In the genomic region with DNA sequence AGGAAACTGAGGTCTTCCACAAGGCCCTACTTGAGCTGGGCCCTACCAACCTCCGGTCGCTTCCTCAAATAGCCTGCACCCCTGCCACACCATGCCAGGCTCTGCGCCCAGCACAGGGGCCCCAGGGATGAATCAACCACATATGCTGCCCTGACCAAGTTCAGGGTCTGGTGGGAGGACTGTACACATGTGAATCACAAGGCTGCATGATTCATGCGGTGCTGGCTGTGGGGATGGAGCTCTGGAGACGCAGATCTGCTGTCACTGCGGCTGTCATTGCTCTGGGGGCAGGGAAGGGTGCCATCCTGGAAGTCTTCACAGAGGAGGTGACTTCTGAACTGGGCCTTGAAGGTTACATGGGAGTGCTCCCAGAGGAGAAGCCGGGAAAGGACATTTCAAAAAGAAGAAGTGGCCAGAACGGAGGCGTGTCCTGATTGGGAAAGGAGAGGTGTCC, we compare ENCODE assay signal across 8 cellular contexts. TPM values are rescaled to one million over a fixed set of nuclear protein-coding genes. Genes with fewer than 3 reads are reported as not detected.
DNase-seq lines count a peak whose midpoint lies in the region; ATAC-seq and TF ChIP-seq lines count a peak whose summit lies in the region.

No MANE protein-coding gene starts in this region.

- no peaks in the 10 kb centered on the region for H3K27me3 ChIP-seq in kidney epithelial cell (ENCODE audit: control insufficient read depth, insufficient read depth, low read length)

- H3K9me3 Mint-ChIP-seq in activated T-helper 1 cell treated with anti-CD3 and anti-CD28 coated beads, Interleukin-12 subunit alpha, Interleukin-12 subunit beta, Interleukin-2, Interleukin-4 antibody, amounts not matched to agents 30 ng/mL and 10 ng/mL and 1 ng/mL, durations not matched to agents 14 hours and 24 hours and 36 hours, result no peaks in the 10 kb centered on the region
- no peaks in the 10 kb centered on the region for H3K9me3 Mint-ChIP-seq in stimulated activated memory B cell treated with anti-CD40 and anti-IgM and Interleukin-4, amounts not matched to agents 10 μg/mL and 1 μg/mL and 100 μg/mL, for 72 hours

- no peaks in the 10 kb centered on the region for H3K27me3 Mint-ChIP-seq in activated T-helper 1 cell treated with anti-CD3 and anti-CD28 coated beads, Interleukin-12 subunit alpha, Interleukin-12 subunit beta, Interleukin-2, Interleukin-4 antibody, amounts not matched to agents 30 ng/mL and 10 ng/mL and 1 ng/mL, durations not matched to agents 14 hours and 24 hours and 36 hours (ENCODE audit: insufficient read depth)
- H3K27me3 Mint-ChIP-seq in stimulated activated memory B cell treated with anti-CD40 and anti-IgM and Interleukin-4, amounts not matched to agents 10 μg/mL and 1 μg/mL and 100 μg/mL, for 72 hours, result no peaks in the 10 kb centered on the region

- no peak for TF ChIP-seq CTCF in kidney epithelial cell (IDR thresholded peaks at IDR 0.05; ENCODE audit: insufficient read depth, low read length, poor library complexity, severe bottlenecking)

- H3K4me3 ChIP-seq in kidney epithelial cell (ENCODE audit: low read depth, low read length), result no peak overlapping the region

- intact Hi-C loops in activated T-helper 1 cell treated with anti-CD3 and anti-CD28 coated beads, Interleukin-12 subunit alpha, Interleukin-12 subunit beta, Interleukin-2, Interleukin-4 antibody, amounts not matched to agents 30 ng/mL and 10 ng/mL and 1 ng/mL, durations not matched to agents 14 hours and 24 hours and 36 hours (cut with micrococcal nuclease), result no loop called here

- peak; percentile 79 for DNase-seq in A172 (ENCODE audit: low spot score)
- DNase-seq in Kasumi-1 (lab: John Stamatoyannopoulos, UW), result peak; percentile 45 to 66
- DNase-seq in activated T-helper 1 cell treated with anti-CD3 and anti-CD28 coated beads, Interleukin-12 subunit alpha, Interleukin-12 subunit beta, Interleukin-2, Interleukin-4 antibody, amounts not matched to agents 30 ng/mL and 10 ng/mL and 1 ng/mL, durations not matched to agents 14 hours and 24 hours and 36 hours (ENCODE audit: low spot score), result peak; percentile 29
- peak; percentile 84 for DNase-seq in kidney epithelial cell (ENCODE audit: low read depth)
- no peak for DNase-seq in NCI-H2196 (lab: John Stamatoyannopoulos, UW; ENCODE audit: unreplicated experiment)

- no peaks in the 10 kb centered on the region for H3K36me3 ChIP-seq in kidney epithelial cell (ENCODE audit: control insufficient read depth, insufficient read depth, low read length)

- H3K27ac Mint-ChIP-seq in activated T-helper 1 cell treated with anti-CD3 and anti-CD28 coated beads, Interleukin-12 subunit alpha, Interleukin-12 subunit beta, Interleukin-2, Interleukin-4 antibody, amounts not matched to agents 30 ng/mL and 10 ng/mL and 1 ng/mL, durations not matched to agents 14 hours and 24 hours and 36 hours, result peak overlapping the region; percentile 94
- H3K27ac Mint-ChIP-seq in stimulated activated memory B cell treated with anti-CD40 and anti-IgM and Interleukin-4, amounts not matched to agents 10 μg/mL and 1 μg/mL and 100 μg/mL, for 72 hours, result peak overlapping the region; percentile 96

- peaks cover 81% of the 10 kb centered on the region for H3K4me1 Mint-ChIP-seq in activated T-helper 1 cell treated with anti-CD3 and anti-CD28 coated beads, Interleukin-12 subunit alpha, Interleukin-12 subunit beta, Interleukin-2, Interleukin-4 antibody, amounts not matched to agents 30 ng/mL and 10 ng/mL and 1 ng/mL, durations not matched to agents 14 hours and 24 hours and 36 hours (ENCODE audit: low read depth)
- peaks cover 73% of the 10 kb centered on the region for H3K4me1 Mint-ChIP-seq in stimulated activated memory B cell treated with anti-CD40 and anti-IgM and Interleukin-4, amounts not matched to agents 10 μg/mL and 1 μg/mL and 100 μg/mL, for 72 hours

- no peak for ATAC-seq in stimulated activated memory B cell treated with anti-CD40 and anti-IgM and Interleukin-4, amounts not matched to agents 10 μg/mL and 1 μg/mL and 100 μg/mL, for 72 hours
- no peak for ATAC-seq in GM21526 (IDR thresholded peaks at IDR 0.05; ENCODE audit: low FRiP score, unreplicated experiment)
- no peak for ATAC-seq in GM19467 (IDR thresholded peaks at IDR 0.05; ENCODE audit: unreplicated experiment)

- H3K36me3 Mint-ChIP-seq in activated T-helper 1 cell treated with anti-CD3 and anti-CD28 coated beads, Interleukin-12 subunit alpha, Interleukin-12 subunit beta, Interleukin-2, Interleukin-4 antibody, amounts not matched to agents 30 ng/mL and 10 ng/mL and 1 ng/mL, durations not matched to agents 14 hours and 24 hours and 36 hours (ENCODE audit: low read depth), result peaks cover 57% of the 10 kb centered on the region
- peaks cover 32% of the 10 kb centered on the region for H3K36me3 Mint-ChIP-seq in stimulated activated memory B cell treated with anti-CD40 and anti-IgM and Interleukin-4, amounts not matched to agents 10 μg/mL and 1 μg/mL and 100 μg/mL, for 72 hours

- peak overlapping the region; percentile 69 for H3K4me3 Mint-ChIP-seq in activated T-helper 1 cell treated with anti-CD3 and anti-CD28 coated beads, Interleukin-12 subunit alpha, Interleukin-12 subunit beta, Interleukin-2, Interleukin-4 antibody, amounts not matched to agents 30 ng/mL and 10 ng/mL and 1 ng/mL, durations not matched to agents 14 hours and 24 hours and 36 hours
- no peak overlapping the region for H3K4me3 Mint-ChIP-seq in stimulated activated memory B cell treated with anti-CD40 and anti-IgM and Interleukin-4, amounts not matched to agents 10 μg/mL and 1 μg/mL and 100 μg/mL, for 72 hours

RNA-seq across cellular contexts. Expression of a gene that starts 21.5 kb away (rescaled TPM):
- total RNA-seq in A172 (2014; rRNA removed; shearing (Covaris generic)), result 0.26 and 0.43 TPM in 2 replicates
- 49.5 and 57.1 TPM in 2 replicates for total RNA-seq in activated T-helper 1 cell treated with anti-CD3 and anti-CD28 coated beads, Interleukin-12 subunit alpha, Interleukin-12 subunit beta, Interleukin-2, Interleukin-4 antibody, amounts not matched to agents 30 ng/mL and 10 ng/mL and 1 ng/mL, durations not matched to agents 14 hours and 24 hours and 36 hours
- not detected in 2 replicates for total RNA-seq in kidney epithelial cell

RNA-seq across cellular contexts. Expression of a gene that starts 59.8 kb away (rescaled TPM):
- 51.7 and 60.2 TPM in 2 replicates for total RNA-seq in A172 (2014; rRNA removed; shearing (Covaris generic))
- total RNA-seq in activated T-helper 1 cell treated with anti-CD3 and anti-CD28 coated beads, Interleukin-12 subunit alpha, Interleukin-12 subunit beta, Interleukin-2, Interleukin-4 antibody, amounts not matched to agents 30 ng/mL and 10 ng/mL and 1 ng/mL, durations not matched to agents 14 hours and 24 hours and 36 hours, result 592 and 614 TPM in 2 replicates
- 24.0 and 26.6 TPM in 2 replicates for total RNA-seq in kidney epithelial cell

Comparison
In these comparisons a context has a peak if more than half of its experiments do, and no peak if none do; other contexts are left out.
1. RNA of a gene that starts 21.5 kb away (total RNA-seq): 49.5 to 57.1 TPM in activated T-helper 1 cell treated with anti-CD3 and anti-CD28 coated beads, Interleukin-12 subunit alpha, Interleukin-12 subunit beta, Interleukin-2, Interleukin-4 antibody, amounts not matched to agents 30 ng/mL and 10 ng/mL and 1 ng/mL, durations not matched to agents 14 hours and 24 hours and 36 hours; 0.26 to 0.43 TPM in A172 and not detected in kidney epithelial cell; every median in the first group is over 10 times any median in the second.